9 cellular contexts compared by ENCODE assay signal in genomic region chr3:156664285-156665178, GRCh38. TPM values are rescaled to one million over a fixed set of nuclear protein-coding genes. Genes with fewer than 3 reads are reported as not detected.
DNase-seq lines count a peak whose midpoint lies in the region; ATAC-seq, FAIRE-seq and TF ChIP-seq lines count a peak whose summit lies in the region.
"Had no signal": no experiment of that assay in that cellular context is flagged by ENCODE, and none has a peak within 500 bp of the region (broad histone marks: within the 10 kb centered on the region; RNA-seq: fewer than 3 reads in every experiment).

No MANE protein-coding gene starts in this region.

- H3K27me3 ChIP-seq in endothelial cell of umbilical vein (ENCODE audit: control insufficient read depth in 2 of 2, insufficient read depth in 2 of 2, low read length in 2 of 2), result no peaks in the 10 kb centered on the region

- peak; percentile 76 for ATAC-seq in GM21367 (IDR thresholded peaks at IDR 0.05; ENCODE audit: unreplicated experiment)
- ATAC-seq in HG03378 (IDR thresholded peaks at IDR 0.05; ENCODE audit: unreplicated experiment), result peak; percentile 71

- H3K79me2 ChIP-seq in endothelial cell of umbilical vein (ENCODE audit: control insufficient read depth, insufficient read depth, low read length), result no peaks in the 10 kb centered on the region

- dilution Hi-C loops in endothelial cell of umbilical vein (cut with MboI; ENCODE audit: extremely low pct_ligation_motif_present, low sequenced_read_pairs), result no loop called here

- no peaks in the 10 kb centered on the region for H4K20me1 ChIP-seq in endothelial cell of umbilical vein (replicated peaks; ENCODE audit: control insufficient read depth, extremely low read depth, insufficient read depth, low read length)

- TF ChIP-seq POLR2A in GM12892 (IDR thresholded peaks at IDR 0.05; ENCODE audit: low read depth, low read length) (no peak), endothelial cell of umbilical vein (IDR thresholded peaks at IDR 0.05; ENCODE audit: low read depth, low read length) (no peak)

- FAIRE-seq in GM12892 (lab: Jason Lieb, UNC), result peak; percentile 94
- FAIRE-seq in endothelial cell of umbilical vein (lab: Jason Lieb, UNC), result peak; percentile 18
- FAIRE-seq: bronchial epithelial cell had no signal

- DNase-seq in GM12892 (ENCODE audit: insufficient read length), result no peak
- DNase-seq in endothelial cell of umbilical vein (ENCODE audit: low read depth, low spot score), result peak; percentile 65
- DNase-seq in EL, result no peak
- no peak for DNase-seq in NCI-H2227 (lab: John Stamatoyannopoulos, UW; ENCODE audit: unreplicated experiment)
- no peak for DNase-seq in HCEC 1CT
- no peak for DNase-seq in activated CD8-positive, alpha-beta memory T cell treated with anti-CD3 and anti-CD28 coated beads, Interleukin-2, amount 50 U/mL, for 4 hours

- H3K4me2 ChIP-seq in endothelial cell of umbilical vein (ENCODE audit: insufficient read depth, low read length), result peak overlapping the region; percentile 58

- intact Hi-C loops in endothelial cell of umbilical vein (cut with micrococcal nuclease), result no loop called here

- POLR2A ChIA-PET in endothelial cell of umbilical vein (lab: Charles Lee), result no interaction called here

- H3K9me3 ChIP-seq in endothelial cell of umbilical vein (replicated peaks; ENCODE audit: control insufficient read depth, insufficient read depth, low read length), result no peaks in the 10 kb centered on the region

- H3K27ac ChIP-seq in endothelial cell of umbilical vein (ENCODE audit: insufficient read depth, low read depth, low read length), result no peak overlapping the region

- H3K4me3 ChIP-seq in endothelial cell of umbilical vein (replicated peaks in 1 of 3; ENCODE audit: insufficient read depth in 1 of 3, low read depth in 1 of 3, low read length in 3 of 3), result no peak overlapping the region

- peak overlapping the region; percentile 34 for H2AFZ ChIP-seq in endothelial cell of umbilical vein (ENCODE audit: low read depth, low read length)

- H3K9ac ChIP-seq in endothelial cell of umbilical vein (replicated peaks; ENCODE audit: extremely low read depth, insufficient read depth, low read length), result no peak overlapping the region

- CTCF ChIA-PET in endothelial cell of umbilical vein (lab: Charles Lee), result interaction anchor here (0.8 to 1.4 kb wide), 5 partner anchors 9 to 424 kb away, joined by 3 to 4 read pairs (median 4); no protein-coding TSS in a partner anchor

- no TSS peak for BruUV-seq in endothelial cell of umbilical vein (replicated peaks; lab: Mats Ljungman, UMichigan)

- H3K36me3 ChIP-seq in endothelial cell of umbilical vein (ENCODE audit: control insufficient read depth in 2 of 2, extremely low read depth in 1 of 2, insufficient read depth in 2 of 2, low read length in 2 of 2), result no peaks in the 10 kb centered on the region

- no peaks in the 10 kb centered on the region for H3K9me1 ChIP-seq in endothelial cell of umbilical vein (replicated peaks; ENCODE audit: control insufficient read depth, extremely low read depth, insufficient read depth, low read length)

- peaks cover 17% of the 10 kb centered on the region for H3K4me1 ChIP-seq in endothelial cell of umbilical vein (ENCODE audit: control insufficient read depth, extremely low read depth, insufficient read depth, low read length)

- TF ChIP-seq CTCF in endothelial cell of umbilical vein (IDR thresholded peaks at IDR 0.05; ENCODE audit: extremely low read depth in 1 of 2, insufficient read depth in 1 of 2, low read depth in 1 of 2, low read length in 2 of 2), result no peak

TF ChIP-seq in endothelial cell of umbilical vein, 7 proteins besides CTCF, POLR2A, EP300 and RAD21:
- TF ChIP-seq JUN (IDR thresholded peaks at IDR 0.05; ENCODE audit: borderline replicate concordance, insufficient read depth, insufficient read length, low read depth), result no peak
- no peak for TF ChIP-seq EZH2 (IDR thresholded peaks at IDR 0.05; ENCODE audit: borderline replicate concordance, low read depth, low read length, severe bottlenecking)
- TF ChIP-seq MAX (IDR thresholded peaks at IDR 0.05; ENCODE audit: insufficient read depth, insufficient read length), result no peak
- TF ChIP-seq FOS (IDR thresholded peaks at IDR 0.05; ENCODE audit: borderline replicate concordance, insufficient read depth, low read length), result no peak
- no peak for TF ChIP-seq MYC (IDR thresholded peaks at IDR 0.05; ENCODE audit: low read depth, low read length)
- TF ChIP-seq GATA2 (IDR thresholded peaks at IDR 0.05; ENCODE audit: insufficient read depth, insufficient read length, low read depth, low read length), result no peak
TF ChIP-seq in endothelial cell of umbilical vein: peak in this region for 0.

RNA-seq across cellular contexts. Expression of gene TIPARP, which starts 9.9 kb away (rescaled TPM):
- 29.5 TPM for polyA plus RNA-seq in GM12892 (2012; ENCODE audit: missing spikeins)
- total RNA-seq in endothelial cell of umbilical vein, result 20.0 and 21.2 TPM in 2 replicates
- 8.1 and 9.1 TPM in 2 replicates for polyA plus RNA-seq in endothelial cell of umbilical vein
- 11.8 and 13.5 TPM in 2 replicates for polyA plus RNA-seq in endothelial cell of umbilical vein (2011; cell fraction: cytosol; rRNA removed)
- 21.4 and 21.9 TPM in 2 replicates for polyA plus RNA-seq in endothelial cell of umbilical vein (2011; cell fraction: nucleus; rRNA removed)
- polyA plus RNA-seq in endothelial cell of umbilical vein (2012), result 13.0 and 21.9 TPM in 2 replicates
- 24.8 and 29.4 TPM in 2 replicates for polyA minus RNA-seq in endothelial cell of umbilical vein
- polyA minus RNA-seq in endothelial cell of umbilical vein (2011; cell fraction: cytosol; rRNA and poly(A)+ RNA removed), result 11.0 TPM
- 119 and 123 TPM in 2 replicates for polyA minus RNA-seq in endothelial cell of umbilical vein (2011; cell fraction: nucleus; rRNA and poly(A)+ RNA removed)
